Comparison of ENCODE assay signal across 8 cellular contexts in the genomic region with DNA sequence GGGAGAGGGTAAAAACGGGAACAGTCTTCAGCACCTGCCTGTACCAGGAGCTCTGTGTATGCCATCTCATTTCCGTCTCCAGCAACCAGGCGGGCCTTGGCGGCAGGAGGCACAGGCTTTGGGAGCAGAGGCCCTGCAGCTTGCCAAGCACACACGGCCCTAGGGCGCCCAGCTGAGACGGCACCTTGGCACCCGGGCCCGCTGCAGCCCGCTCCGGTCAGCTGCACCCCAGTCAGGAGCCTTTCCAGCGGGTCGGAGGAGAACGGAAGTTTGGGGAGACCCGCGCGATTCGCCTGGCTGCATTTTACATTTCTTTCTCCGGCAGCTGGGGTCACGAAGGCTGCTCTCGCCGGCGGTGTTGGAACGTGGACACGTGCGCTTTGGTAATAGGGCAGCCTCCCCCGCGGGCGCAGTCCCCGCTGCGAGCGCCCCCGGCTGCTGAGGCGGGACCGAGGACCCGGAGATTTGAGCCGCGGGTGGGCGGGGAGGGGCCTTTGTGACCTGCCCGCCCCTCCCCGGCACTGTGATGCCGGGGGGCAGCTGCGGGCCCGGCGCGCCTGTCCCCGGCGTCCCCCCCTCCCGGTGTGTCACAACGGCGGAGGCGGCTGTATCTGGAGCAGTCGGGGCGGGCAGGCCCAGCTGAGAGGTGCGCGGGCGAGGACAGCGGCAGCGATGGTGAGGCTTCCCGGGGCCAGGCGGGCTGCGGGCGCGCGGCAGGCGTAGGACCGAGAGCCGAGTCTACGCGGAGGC. TPM values are rescaled to one million over a fixed set of nuclear protein-coding genes. Genes with fewer than 3 reads are reported as not detected.
DNase-seq lines count a peak whose midpoint lies in the region; ATAC-seq and TF ChIP-seq lines count a peak whose summit lies in the region.

A gene (plus strand): TSS at position 616 of the 750 bp plus-strand sequence. CDS start 57 bp downstream, at position 673.

- H4K5ac ChIP-seq in IMR-90 (ENCODE audit: low read depth, low read length) = no peak within 1 kb of the TSS

- no peak within 1 kb of the TSS for H2BK15ac ChIP-seq in IMR-90 (ENCODE audit: low read depth, low read length)

- no peaks in the 10 kb centered on the region for H3K79me1 ChIP-seq in IMR-90 (ENCODE audit: low read depth in 1 of 2, low read length in 2 of 2)

- no peak within 1 kb of the TSS for H4K8ac ChIP-seq in IMR-90 (ENCODE audit: low read depth in 2 of 2, low read length in 2 of 2)

- H2BK5ac ChIP-seq in IMR-90 (ENCODE audit: low read depth, low read length, poor library complexity, severe bottlenecking) = no peak within 1 kb of the TSS

- H4K20me1 ChIP-seq in IMR-90 (ENCODE audit: insufficient read depth, low read length) = no peaks in the 10 kb centered on the region

- no peaks in the 10 kb centered on the region for H3K9me1 ChIP-seq in IMR-90 (ENCODE audit: insufficient read depth, low read length)

- dilution Hi-C loops in IMR-90 (cut with HindIII; ENCODE audit: low sequenced_read_pairs, unreplicated experiment) = no loop called here

- BruUV-seq in IMR-90 (replicated peaks; lab: Mats Ljungman, UMichigan) = no TSS peak

- H4K91ac ChIP-seq in IMR-90 (ENCODE audit: insufficient read depth, low read depth, low read length) = no peak within 1 kb of the TSS

- H2BK20ac ChIP-seq in IMR-90 (ENCODE audit: low read depth, low read length) = no peak within 1 kb of the TSS

- peaks cover 2% of the 10 kb centered on the region; the same call in 1 of the 2 replicates for H3K9me3 ChIP-seq in IMR-90 (ENCODE audit: control insufficient read depth, insufficient read depth, low read length)
- no peaks in the 10 kb centered on the region for H3K9me3 ChIP-seq in WERI-Rb-1 (ENCODE audit: severe bottlenecking)
- H3K9me3 ChIP-seq in duodenal mucosa (ENCODE audit: control insufficient read depth in 1 of 2, low read length in 2 of 2) = no peaks in the 10 kb centered on the region

- no peak within 1 kb of the TSS for H3K23ac ChIP-seq in IMR-90 (ENCODE audit: low read depth, low read length)

- TF ChIP-seq CTCF in GM12865 (IDR thresholded peaks at IDR 0.05; ENCODE audit: insufficient read depth, low read depth, low read length, missing control alignments) (no peak), IMR-90 (conservative IDR thresholded peaks at IDR 0.05; ENCODE audit: low read depth, low read length) (no peak), WERI-Rb-1 (IDR thresholded peaks at IDR 0.05; ENCODE audit: low read depth, low read length) (no peak), lower leg skin (IDR thresholded peaks at IDR 0.05) (no peak)

- peak within 1 kb of the TSS; percentile 58 for H3K4me2 ChIP-seq in IMR-90 (ENCODE audit: low read depth, low read length)

- H3K9ac ChIP-seq in IMR-90 (ENCODE audit: low read depth, low read length) (no peak within 1 kb of the TSS), duodenal mucosa (ENCODE audit: low read depth in 1 of 2, low read length in 2 of 2) (peak within 1 kb of the TSS; percentile 10 to 25)

- H2AFZ ChIP-seq in IMR-90 (replicated peaks; ENCODE audit: low read length, poor library complexity) = peak within 1 kb of the TSS; percentile 71

- CTCF ChIA-PET in IMR-90 (lab: Yijun Ruan, JAX) = no interaction called here

- peak within 1 kb of the TSS; percentile 65 for H2AK9ac ChIP-seq in IMR-90 (replicated peaks; ENCODE audit: low read depth, low read length, poor library complexity)

- H3K27ac ChIP-seq in IMR-90 (ENCODE audit: insufficient read depth, low read length) = no peak within 1 kb of the TSS
- no peak within 1 kb of the TSS for H3K27ac ChIP-seq in WERI-Rb-1
- no peak within 1 kb of the TSS for H3K27ac ChIP-seq in duodenal mucosa (ENCODE audit: low read depth, low read length)

- no peak within 1 kb of the TSS for H3K14ac ChIP-seq in IMR-90 (replicated peaks; ENCODE audit: low read depth, low read length)

- POLR2A ChIA-PET in IMR-90 (lab: Charles Lee; ENCODE audit: unreplicated experiment) = no interaction called here

- H3K4me3 ChIP-seq in GM12865 (ENCODE audit: low read depth, low read length) (peak within 1 kb of the TSS; percentile 71), IMR-90 (ENCODE audit: insufficient read depth, low read depth, low read length) (peak within 1 kb of the TSS; percentile 32), WERI-Rb-1 (ENCODE audit: low read depth, low read length) (peak within 1 kb of the TSS; percentile 53), duodenal mucosa (ENCODE audit: low read depth in 1 of 2, low read length in 2 of 2) (peak within 1 kb of the TSS; percentile 58 to 64), lower leg skin (ENCODE audit: low read depth, poor library complexity, severe bottlenecking) (peak within 1 kb of the TSS; percentile 22)

- DNase-seq in GM12865 (ENCODE audit: low read depth) (peak; percentile 87), IMR-90 (peak; percentile 16), WERI-Rb-1 (peak; percentile 44), lower leg skin (ENCODE audit: low spot score in 2 of 2) (peak; percentile 31 to 92), mesenteric fat pad (ENCODE audit: low spot score) (no peak)
- DNase-seq in stimulated activated CD8-positive, alpha-beta memory T cell treated with anti-CD3 and anti-CD28 coated beads, Interleukin-7, amount 100 ng/mL, for 4 hours (ENCODE audit: low read depth in 2 of 2) = peak; percentile 13 to 55

- no peak within 1 kb of the TSS for H3K4ac ChIP-seq in IMR-90 (ENCODE audit: low read depth, low read length)

- no peak for TF ChIP-seq RAD21 in IMR-90 (IDR thresholded peaks at IDR 0.05; ENCODE audit: low read length)

- no peak within 1 kb of the TSS for H3K18ac ChIP-seq in IMR-90 (ENCODE audit: low read depth, low read length)

- H3K4me1 ChIP-seq in IMR-90 (ENCODE audit: control insufficient read depth, insufficient read depth, low read length) (peaks cover 3% of the 10 kb centered on the region; the same call in 1 of the 2 replicates), duodenal mucosa (ENCODE audit: control insufficient read depth in 1 of 2, insufficient read depth in 2 of 2, low read length in 2 of 2) (peaks cover 12 to 33% of the 10 kb centered on the region in 2 donors)

- intact Hi-C loops in IMR-90 (cut with micrococcal nuclease) (no loop called here), lower leg skin (cut with DNase I; ENCODE audit: low total_unique reads) (no loop called here)

- H2BK120ac ChIP-seq in IMR-90 (ENCODE audit: low read depth, low read length) = no peak within 1 kb of the TSS

- H3K27me3 ChIP-seq in IMR-90 (ENCODE audit: control insufficient read depth, insufficient read depth, low read length) (peaks cover 10% of the 10 kb centered on the region; the same call in 1 of the 2 replicates), WERI-Rb-1 (ENCODE audit: insufficient read depth, low read depth, severe bottlenecking) (peaks cover 4% of the 10 kb centered on the region), duodenal mucosa (ENCODE audit: control insufficient read depth in 1 of 2, insufficient read depth in 2 of 2, low read length in 2 of 2) (peaks cover 10% of the 10 kb centered on the region in 2 donors)

- WGBS in IMR-90 (ENCODE audit: extremely low coverage in 2 of 2, insufficient read length in 1 of 2), 2 experiments = 6% methylated on average over 54 of the region's 70 CpGs; no CpG with 5 or more reads in 1 of the 2 experiments
- 0 to 1% methylated on average over 42 of the region's 70 CpGs for WGBS in lower leg skin, 2 donors

- no peak within 1 kb of the TSS for H2AK5ac ChIP-seq in IMR-90 (ENCODE audit: low read depth, low read length)

- ATAC-seq in IMR-90 (ENCODE audit: low read depth) (peak; percentile 84), HG02623 (IDR thresholded peaks at IDR 0.05; ENCODE audit: unreplicated experiment) (no peak)

- H3K56ac ChIP-seq in IMR-90 (ENCODE audit: extremely low read depth, insufficient read depth, low read length) = no peak within 1 kb of the TSS

- TF ChIP-seq POLR2A in IMR-90 (IDR thresholded peaks at IDR 0.05; ENCODE audit: low read depth, low read length) = no peak
- TF ChIP-seq POLR2A in lower leg skin (IDR thresholded peaks at IDR 0.05) = no peak

- in situ Hi-C loops in IMR-90 (cut with MboI; ENCODE audit: low sequenced_read_pairs) = no loop called here

- H3K36me3 ChIP-seq in IMR-90 (ENCODE audit: control insufficient read depth, insufficient read depth, low read length) = no peaks in the 10 kb centered on the region; the same call in 1 of the 2 replicates
- H3K36me3 ChIP-seq in WERI-Rb-1 = no peaks in the 10 kb centered on the region
- H3K36me3 ChIP-seq in duodenal mucosa (ENCODE audit: control insufficient read depth in 1 of 2, insufficient read depth in 2 of 2, low read length in 2 of 2) = no peaks in the 10 kb centered on the region

TF ChIP-seq in IMR-90, 13 proteins besides CTCF, POLR2A, EP300 and RAD21:
- TF ChIP-seq CEBPB (IDR thresholded peaks at IDR 0.05; ENCODE audit: low read depth, low read length) (no peak), BHLHE40 (IDR thresholded peaks at IDR 0.05; ENCODE audit: low read depth, low read length) (peak; percentile 70), CHD1 (IDR thresholded peaks at IDR 0.05; ENCODE audit: low read depth, low read length) (no peak), SMC3 (IDR thresholded peaks at IDR 0.05; ENCODE audit: low read depth, low read length) (no peak), FOS (IDR thresholded peaks at IDR 0.05; ENCODE audit: low read depth, low read length) (no peak)
- TF ChIP-seq, protein P1, sequence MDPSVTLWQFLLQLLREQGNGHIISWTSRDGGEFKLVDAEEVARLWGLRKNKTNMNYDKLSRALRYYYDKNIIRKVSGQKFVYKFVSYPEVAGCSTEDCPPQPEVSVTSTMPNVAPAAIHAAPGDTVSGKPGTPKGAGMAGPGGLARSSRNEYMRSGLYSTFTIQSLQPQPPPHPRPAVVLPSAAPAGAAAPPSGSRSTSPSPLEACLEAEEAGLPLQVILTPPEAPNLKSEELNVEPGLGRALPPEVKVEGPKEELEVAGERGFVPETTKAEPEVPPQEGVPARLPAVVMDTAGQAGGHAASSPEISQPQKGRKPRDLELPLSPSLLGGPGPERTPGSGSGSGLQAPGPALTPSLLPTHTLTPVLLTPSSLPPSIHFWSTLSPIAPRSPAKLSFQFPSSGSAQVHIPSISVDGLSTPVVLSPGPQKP (IDR thresholded peaks at IDR 0.05; ENCODE audit: borderline replicate concordance, low read depth, low read length) = no peak
- TF ChIP-seq, protein P2, sequence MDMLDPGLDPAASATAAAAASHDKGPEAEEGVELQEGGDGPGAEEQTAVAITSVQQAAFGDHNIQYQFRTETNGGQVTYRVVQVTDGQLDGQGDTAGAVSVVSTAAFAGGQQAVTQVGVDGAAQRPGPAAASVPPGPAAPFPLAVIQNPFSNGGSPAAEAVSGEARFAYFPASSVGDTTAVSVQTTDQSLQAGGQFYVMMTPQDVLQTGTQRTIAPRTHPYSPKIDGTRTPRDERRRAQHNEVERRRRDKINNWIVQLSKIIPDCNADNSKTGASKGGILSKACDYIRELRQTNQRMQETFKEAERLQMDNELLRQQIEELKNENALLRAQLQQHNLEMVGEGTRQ (IDR thresholded peaks at IDR 0.05; ENCODE audit: low read depth, low read length) = 0 out of 2 replicates have a peak, but pooled peaks have one; percentile 15
TF ChIP-seq in IMR-90: peak in this region for 2.

RNA-seq across cellular contexts. Expression of the gene that starts here (rescaled TPM):
- total RNA-seq in IMR-90 (2012; rRNA removed) (1.4 and 1.9 TPM in 2 replicates), lower leg skin (1 to 10 TPM; 1.5 to 4.7 (median 2.9) TPM), mesenteric fat pad (5.1 TPM)
- polyA plus RNA-seq in IMR-90 (2012; rRNA removed) = 2.2 and 2.8 TPM in 2 replicates
- polyA plus RNA-seq in IMR-90 (2012; cell fraction: cytosol; rRNA removed) = 1.3 and 2.5 TPM in 2 replicates
- polyA plus RNA-seq in IMR-90 (2012; cell fraction: nucleus; rRNA removed; ENCODE audit: low replicate concordance) = 4.1 and 6.9 TPM in 2 replicates
